19 cellular contexts compared by ENCODE assay signal in the genomic region with DNA sequence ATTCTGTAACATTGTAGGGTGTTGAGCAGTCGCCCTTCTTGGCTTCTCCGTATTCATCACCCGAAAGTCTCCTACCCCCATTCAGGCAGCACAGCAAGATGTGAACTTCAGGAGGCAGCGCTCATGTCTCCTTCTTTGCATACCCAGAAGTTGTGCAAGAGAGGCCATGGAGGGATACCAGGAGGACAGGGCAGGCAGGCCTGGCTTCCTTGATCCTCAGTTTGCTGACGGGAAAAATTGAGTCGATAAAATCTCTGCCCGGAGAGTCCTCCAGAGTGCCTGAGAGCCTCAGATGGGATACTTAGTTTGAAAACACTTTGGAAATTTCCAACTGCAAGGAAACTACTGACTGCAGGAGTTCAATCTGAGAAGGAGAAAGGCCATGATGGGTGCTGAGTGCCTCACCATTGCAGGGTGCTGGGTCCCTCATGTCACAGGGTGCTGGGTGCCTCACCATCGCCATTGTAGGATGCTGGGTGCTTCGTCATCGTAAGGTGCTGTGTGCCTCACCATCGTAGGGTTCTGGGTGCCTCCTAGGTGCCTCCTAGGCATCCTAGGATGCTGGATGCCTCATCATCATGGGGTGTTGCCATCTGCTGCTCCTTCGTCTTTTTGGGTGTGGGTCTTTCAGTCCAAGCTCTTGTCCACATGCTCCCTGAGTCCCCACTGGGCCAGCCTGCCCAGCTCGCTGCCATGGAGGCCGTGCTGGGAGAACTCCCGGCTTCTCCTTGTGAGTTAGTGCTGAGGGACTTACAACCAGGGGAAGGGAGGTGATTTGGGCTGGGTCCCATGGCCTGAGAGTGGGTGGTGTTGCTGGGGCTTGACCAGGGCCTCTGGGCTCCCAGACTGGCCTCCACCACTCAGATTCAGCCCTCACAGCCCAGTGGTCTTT.
DNase-seq lines count a peak whose midpoint lies in the region; ATAC-seq and TF ChIP-seq lines count a peak whose summit lies in the region.
"Had no signal": no experiment of that assay in that cellular context is flagged by ENCODE, and none has a peak within 500 bp of the region (broad histone marks: within the 10 kb centered on the region; RNA-seq: fewer than 3 reads in every experiment).

No MANE protein-coding gene starts in this region.

- no peak for ATAC-seq in left lobe of liver
- ATAC-seq: GM12878 had no signal

- H3K4me1 Mint-ChIP-seq in type B pancreatic cell (ENCODE audit: unreplicated experiment) = peaks cover 22% of the 10 kb centered on the region
- H3K4me1 Mint-ChIP-seq: CD4-positive, CD25-positive, alpha-beta regulatory T cell; CD8-positive, alpha-beta memory T cell had no signal

- DNase-seq in SK-N-DZ (ENCODE audit: low spot score) (peak; percentile 95), ecto neural progenitor cell (ENCODE audit: low spot score) (peak; percentile 34), left lobe of liver (ENCODE audit: low spot score) (peak; percentile 24), type B pancreatic cell (ENCODE audit: extremely low spot score, unreplicated experiment) (peak; percentile 56), hippocampal formation (lab: John Stamatoyannopoulos, UW) (no peak), globus pallidus (ENCODE audit: low spot score) (no peak), amniotic stem cell (lab: John Stamatoyannopoulos, UW) (no peak)
- DNase-seq: BE2C; C1 segment of cervical spinal cord; CD4-positive, CD25-positive, alpha-beta regulatory T cell; CD8-positive, alpha-beta memory T cell; COR-L47; DMS 273 treated with DMSO at 0.1 percent for 48 hours; DMS53; DND-41; EL; HCEC 1CT; IMR-90 had no signal

- no peak for TF ChIP-seq CTCF in type B pancreatic cell (conservative IDR thresholded peaks at IDR 0.05)

- H3K9me3 Mint-ChIP-seq in type B pancreatic cell = no peaks in the 10 kb centered on the region
- H3K9me3 Mint-ChIP-seq: CD8-positive, alpha-beta memory T cell had no signal

- H3K27ac Mint-ChIP-seq in type B pancreatic cell = no peak overlapping the region
- H3K27ac Mint-ChIP-seq: CD4-positive, CD25-positive, alpha-beta regulatory T cell; CD8-positive, alpha-beta memory T cell had no signal

- H3K27me3 Mint-ChIP-seq in type B pancreatic cell = no peaks in the 10 kb centered on the region

- no peak overlapping the region for H3K4me3 Mint-ChIP-seq in type B pancreatic cell
- H3K4me3 Mint-ChIP-seq: CD4-positive, CD25-positive, alpha-beta regulatory T cell had no signal

- no peaks in the 10 kb centered on the region for H3K36me3 Mint-ChIP-seq in type B pancreatic cell
- H3K36me3 Mint-ChIP-seq: CD4-positive, CD25-positive, alpha-beta regulatory T cell; CD8-positive, alpha-beta memory T cell had no signal

Comparison
In these comparisons a context has a peak if more than half of its experiments do, and no peak if none do; other contexts are left out.
1. DNase-seq: peak in SK-N-DZ (single experiment), ecto neural progenitor cell (single experiment), left lobe of liver (single experiment) and type B pancreatic cell (single experiment); none in hippocampal formation (0 of 2), globus pallidus (single experiment) and amniotic stem cell (single experiment).